20 cellular contexts compared by ENCODE assay signal in genomic region chr6:11008821-11009220, GRCh38. TPM values are rescaled to one million over a fixed set of nuclear protein-coding genes. Genes with fewer than 3 reads are reported as not detected.
DNase-seq lines count a peak whose midpoint lies in the region; TF ChIP-seq lines count a peak whose summit lies in the region.
"Had no signal": no experiment of that assay in that cellular context is flagged by ENCODE, and none has a peak within 500 bp of the region (broad histone marks: within the 10 kb centered on the region; RNA-seq: fewer than 3 reads in every experiment).

No MANE protein-coding gene starts in this region.

- H3K4me2 ChIP-seq in KMS-11, result 0 out of 2 replicates have a peak overlapping the region, but pooled peaks have one; percentile 51

- no peaks in the 10 kb centered on the region for H4K20me1 ChIP-seq in KMS-11 (ENCODE audit: insufficient read depth)

- no peaks in the 10 kb centered on the region for H3K79me2 ChIP-seq in KMS-11 (ENCODE audit: insufficient read depth, low read depth)

- peaks cover 16% of the 10 kb centered on the region for H3K4me1 ChIP-seq in KMS-11 (ENCODE audit: low read depth, poor library complexity, severe bottlenecking)
- H3K4me1 ChIP-seq: ascending aorta had no signal

- no peaks in the 10 kb centered on the region for H3K36me3 ChIP-seq in KMS-11 (ENCODE audit: insufficient read depth)
- no peaks in the 10 kb centered on the region for H3K36me3 ChIP-seq in brain microvascular endothelial cell (replicated peaks)
- H3K36me3 ChIP-seq: ascending aorta had no signal

- peaks cover 14% of the 10 kb centered on the region for H3K4me1 Mint-ChIP-seq in endothelial cell (ENCODE audit: unreplicated experiment)
- H3K4me1 Mint-ChIP-seq: B cell had no signal

- H3K27ac Mint-ChIP-seq in endothelial cell (ENCODE audit: unreplicated experiment), result no peak overlapping the region
- H3K27ac Mint-ChIP-seq: activated CD4-positive, alpha-beta memory T cell treated with anti-CD3 and anti-CD28 coated beads, Interleukin-2, amount 10 ng/mL, durations not matched to agents 7 days and 5 days; B cell; HFFc6; progenitor cell of endocrine pancreas had no signal

- no peak for TF ChIP-seq CTCF in KMS-11 (conservative IDR thresholded peaks at IDR 0.05; ENCODE audit: low read depth, low read length)
- no peak for TF ChIP-seq CTCF in brain microvascular endothelial cell (IDR thresholded peaks at IDR 0.05; ENCODE audit: low read depth, low read length, missing control alignments)
- TF ChIP-seq CTCF in endothelial cell (IDR thresholded peaks at IDR 0.05; ENCODE audit: unreplicated experiment), result no peak

- H2AFZ ChIP-seq in KMS-11 (ENCODE audit: low read depth), result no peak overlapping the region; the same call in 1 of the 2 replicates

- H3K27ac ChIP-seq in KMS-11 (no peak overlapping the region), brain microvascular endothelial cell (peak overlapping the region; percentile 11)
- H3K27ac ChIP-seq: ascending aorta had no signal

- H3K27me3 ChIP-seq in KMS-11 (ENCODE audit: insufficient read depth, low read depth), result no peaks in the 10 kb centered on the region
- H3K27me3 ChIP-seq in brain microvascular endothelial cell (replicated peaks), result no peaks in the 10 kb centered on the region
- H3K27me3 ChIP-seq: ascending aorta had no signal

- no peaks in the 10 kb centered on the region for H3K36me3 Mint-ChIP-seq in endothelial cell (ENCODE audit: low read depth, unreplicated experiment)

- no peak overlapping the region for H3K4me3 Mint-ChIP-seq in endothelial cell (ENCODE audit: unreplicated experiment)
- H3K4me3 Mint-ChIP-seq: activated CD4-positive, alpha-beta memory T cell treated with anti-CD3 and anti-CD28 coated beads, Interleukin-2, amount 10 ng/mL, durations not matched to agents 7 days and 5 days; B cell; HFFc6 had no signal

- in situ Hi-C loops in brain microvascular endothelial cell (cut with HindIII; ENCODE audit: low pct_ligation_motif_present, low sequenced_read_pairs), result no loop called here

- no peak overlapping the region for H3K4me3 ChIP-seq in KMS-11 (IDR thresholded peaks at IDR 0.05; ENCODE audit: insufficient read depth, low read depth, low read length)
- no peak overlapping the region for H3K4me3 ChIP-seq in brain microvascular endothelial cell (ENCODE audit: low read depth, low read length)
- H3K4me3 ChIP-seq: ascending aorta, GM12878 had no signal

- DNase-seq in AG20443 (ENCODE audit: low spot score) (peak; percentile 49), brain microvascular endothelial cell (peak; percentile 27), kidney tubule cell (ENCODE audit: low spot score) (peak; percentile 5), endothelial cell (ENCODE audit: low spot score) (no peak), NCI-H1436 treated with DMSO at 0.1 percent for 48 hours (lab: John Stamatoyannopoulos, UW) (no peak)
- DNase-seq in central memory CD4-positive, alpha-beta T cell, result no peak
- no peak for DNase-seq in activated CD4-positive, CD25-positive, alpha-beta regulatory T cell treated with anti-CD3 and anti-CD28 coated beads, Interleukin-2, amount 50 U/mL, for 72 hours
- DNase-seq: activated CD4-positive, alpha-beta memory T cell treated with anti-CD3 and anti-CD28 coated beads, Interleukin-2, amount 10 ng/mL, durations not matched to agents 7 days and 5 days; DND-41; effector CD4-positive, alpha-beta T cell; glutamatergic neuron; HFFc6; NCI-H82; stimulated activated CD4-positive, alpha-beta T cell treated with anti-CD3 and anti-CD28 coated beads, Interleukin-15, amount 100 ng/mL, for 24 hours; substantia nigra had no signal

- H3K27me3 Mint-ChIP-seq in endothelial cell (ENCODE audit: unreplicated experiment), result peaks cover 3% of the 10 kb centered on the region

- H3K9ac ChIP-seq in KMS-11, result no peak overlapping the region

- no peaks in the 10 kb centered on the region for H3K9me3 Mint-ChIP-seq in endothelial cell (ENCODE audit: unreplicated experiment)
- H3K9me3 Mint-ChIP-seq: activated CD4-positive, alpha-beta memory T cell treated with anti-CD3 and anti-CD28 coated beads, Interleukin-2, amount 10 ng/mL, durations not matched to agents 7 days and 5 days; HFFc6 had no signal

RNA-seq across cellular contexts. Expression of gene ELOVL2, which starts 35.3 kb away (rescaled TPM):
- total RNA-seq in endothelial cell (ENCODE audit: unreplicated experiment), result 0.31 TPM
- total RNA-seq: activated CD4-positive, alpha-beta memory T cell treated with anti-CD3 and anti-CD28 coated beads, Interleukin-2, amount 10 ng/mL, durations not matched to agents 7 days and 5 days; B cell; GM12878 had no signal

Comparison
In these comparisons a context has a peak if more than half of its experiments do, and no peak if none do; other contexts are left out.
1. DNase-seq: peak in AG20443 (single experiment), brain microvascular endothelial cell (single experiment) and kidney tubule cell (single experiment); none in central memory CD4-positive, alpha-beta T cell (single experiment), endothelial cell (single experiment), activated CD4-positive, CD25-positive, alpha-beta regulatory T cell treated with anti-CD3 and anti-CD28 coated beads, Interleukin-2, amount 50 U/mL, for 72 hours (single experiment) and NCI-H1436 treated with DMSO at 0.1 percent for 48 hours (single experiment).